19 cellular contexts compared by ENCODE assay signal in the genomic region with DNA sequence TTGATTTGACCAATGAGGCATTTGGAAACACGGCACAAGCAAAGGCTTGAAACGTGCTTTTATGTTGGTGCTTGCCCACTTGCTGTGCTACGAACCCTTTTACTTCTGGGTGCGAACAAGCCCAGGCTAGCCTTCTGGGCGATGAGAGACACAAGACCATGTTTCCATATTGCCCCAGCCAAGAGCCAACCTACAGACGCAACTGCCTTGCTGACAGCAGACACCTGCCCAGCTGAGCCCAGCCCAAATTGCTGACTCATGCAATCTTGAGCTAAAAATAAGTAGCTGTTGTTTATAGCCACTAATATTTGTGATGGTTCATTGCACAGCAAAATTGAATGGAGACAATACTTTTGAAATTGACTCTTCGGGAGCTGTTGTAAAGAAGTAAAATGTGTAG.
A peak's percentile ranks its signal among the peaks of the same experiment; 100 is the strongest.
DNase-seq lines count a peak whose midpoint lies in the region; ATAC-seq and TF ChIP-seq lines count a peak whose summit lies in the region.
"Had no signal": no experiment of that assay in that cellular context is flagged by ENCODE, and none has a peak within 500 bp of the region (broad histone marks: within the 10 kb centered on the region; RNA-seq: fewer than 3 reads in every experiment).

No MANE protein-coding gene starts in this region.

- no peak overlapping the region for H4K8ac ChIP-seq in H9 (replicated peaks; ENCODE audit: insufficient read length, low read depth, low read length)

- no peaks in the 10 kb centered on the region for H3K79me2 ChIP-seq in H9 (ENCODE audit: insufficient read depth, low read length)

- H3K79me1 ChIP-seq in H9 (ENCODE audit: insufficient read depth, low read depth, low read length, poor library complexity, severe bottlenecking) = no peaks in the 10 kb centered on the region

- H3K56ac ChIP-seq in H9 (ENCODE audit: insufficient read length, low read depth, low read length) = no peak overlapping the region

- H3K36me3 ChIP-seq in psoas muscle (ENCODE audit: insufficient read depth in 1 of 2, low read depth in 1 of 2) = no peaks in the 10 kb centered on the region
- H3K36me3 ChIP-seq: lower lobe of right lung, neural progenitor cell, stomach had no signal

- H2AK5ac ChIP-seq in H9 (ENCODE audit: insufficient read length, low read length) = no peak overlapping the region

- TF ChIP-seq CTCF in psoas muscle (IDR thresholded peaks at IDR 0.05) (no peak), H9 (conservative IDR thresholded peaks at IDR 0.05) (no peak)

- no peak overlapping the region for H2BK20ac ChIP-seq in H9 (ENCODE audit: low read depth, low read length, poor library complexity, severe bottlenecking)

- intact Hi-C loops in psoas muscle (cut with DNase I) = loop anchor here in 1 of 2 donors (10.0 kb wide), 1 partner anchor 211 kb away; no protein-coding TSS in a partner anchor

- no peak overlapping the region for H3K18ac ChIP-seq in H9 (ENCODE audit: insufficient read length, low read depth, low read length)

- H2AFZ ChIP-seq in H9 (ENCODE audit: low read length) = no peak overlapping the region
- H2AFZ ChIP-seq: neural progenitor cell had no signal

- no peak overlapping the region for H2BK120ac ChIP-seq in H9 (ENCODE audit: low read depth, low read length, poor library complexity, severe bottlenecking)

- peaks cover 2% of the 10 kb centered on the region; the same call in 1 of the 2 replicates for H3K27me3 Mint-ChIP-seq in H9 (ENCODE audit: low read depth)
- H3K27me3 Mint-ChIP-seq: activated T-helper 17 cell treated with anti-CD3 and anti-CD28 coated beads, Interleukin-2, amount 50 U/mL, for 72 hours; CD4-positive, alpha-beta memory T cell had no signal

- no peak overlapping the region for H3T11ph ChIP-seq in H9 (ENCODE audit: low read length)

- 47 to 66% (median 53%) methylated on average over 7 of the region's 7 CpGs for WGBS in psoas muscle, 3 donors
- WGBS in H9 (ENCODE audit: extremely low coverage, insufficient read length, low lambda C conversion rate) = no CpG with 5 or more reads among the region's 7 CpGs

- H4K91ac ChIP-seq in H9 (ENCODE audit: insufficient read length, low read depth, low read length) = no peak overlapping the region

- H3K27ac Mint-ChIP-seq in H9 = peak overlapping the region in 1 of 3 experiments; percentile 6; a peak in 1 of 7 replicates
- H3K27ac Mint-ChIP-seq: activated T-helper 17 cell treated with anti-CD3 and anti-CD28 coated beads, Interleukin-2, amount 50 U/mL, for 72 hours; neural progenitor cell had no signal

- no peak overlapping the region for H2BK5ac ChIP-seq in H9 (ENCODE audit: insufficient read length, low read length)

- H4K5ac ChIP-seq in H9 (ENCODE audit: insufficient read length, low read depth, low read length) = no peak overlapping the region

- no peaks in the 10 kb centered on the region for H3K23me2 ChIP-seq in H9 (ENCODE audit: insufficient read length, low read depth, low read length, poor library complexity, severe bottlenecking)

- no peak overlapping the region for H2BK15ac ChIP-seq in H9 (ENCODE audit: low read depth, low read length)

- ATAC-seq in psoas muscle (peak; percentile 45 to 94 (median 84)), HG03432 (IDR thresholded peaks at IDR 0.05; ENCODE audit: unreplicated experiment) (no peak)
- ATAC-seq: activated T-helper 17 cell treated with anti-CD3 and anti-CD28 coated beads, Interleukin-2, amount 50 U/mL, for 72 hours; lower lobe of right lung; Right ventricle myocardium inferior had no signal

- no peak overlapping the region for H3K23ac ChIP-seq in H9 (ENCODE audit: insufficient read length, low read depth, low read length)

- H3K4me1 ChIP-seq in psoas muscle (peaks cover 5% of the 10 kb centered on the region), H9 (ENCODE audit: insufficient read depth, low read length) (no peaks in the 10 kb centered on the region; the same call in 1 of the 2 replicates)
- H3K4me1 ChIP-seq: lower lobe of right lung, neural progenitor cell, stomach had no signal

- DNase-seq in NCI-H1092 treated with DMSO at 0.1 percent for 48 hours (lab: John Stamatoyannopoulos, UW) (peak; percentile 7), NCI-H1092 (lab: John Stamatoyannopoulos, UW) (no peak), NCI-H1694 (lab: John Stamatoyannopoulos, UW) (peak; percentile 32), SHP77 treated with DMSO at 0.1 percent for 48 hours (lab: John Stamatoyannopoulos, UW) (peak; percentile 98), psoas muscle (no peak), H9 (no peak)
- no peak for DNase-seq in effector CD8-positive, alpha-beta T cell (lab: John Stamatoyannopoulos, UW)
- DNase-seq: 8988T; activated CD4-positive, alpha-beta T cell treated with anti-CD3 and anti-CD28 coated beads, Interleukin-2, amount 50 U/mL, for 4 hours; amygdala; CD4-positive, alpha-beta memory T cell; lower lobe of right lung; NCI-H226; stomach had no signal

- no peak overlapping the region for H3K4me2 ChIP-seq in H9 (ENCODE audit: insufficient read depth, insufficient read length, low read length)
- H3K4me2 ChIP-seq: neural progenitor cell had no signal

- no peak overlapping the region for H3K4ac ChIP-seq in H9 (ENCODE audit: low read depth, low read length)

- H3K9me3 Mint-ChIP-seq in H9 = peaks cover 6 to 9% of the 10 kb centered on the region in 2 experiments; a peak in 3 of 5 replicates
- H3K9me3 Mint-ChIP-seq: activated T-helper 17 cell treated with anti-CD3 and anti-CD28 coated beads, Interleukin-2, amount 50 U/mL, for 72 hours had no signal

- H3K4me1 Mint-ChIP-seq in H9 = peaks cover 0 to 3% of the 10 kb centered on the region in 2 experiments; a peak in 2 of 4 replicates

- H3K9ac ChIP-seq in H9 (ENCODE audit: extremely low read depth, insufficient read length, low read length) = no peak overlapping the region
- H3K9ac ChIP-seq: neural progenitor cell had no signal

- no peaks in the 10 kb centered on the region for H3K9me3 ChIP-seq in psoas muscle
- H3K9me3 ChIP-seq in H9 (ENCODE audit: control insufficient read depth, low read depth, low read length) = no peaks in the 10 kb centered on the region
- H3K9me3 ChIP-seq: lower lobe of right lung, stomach had no signal

- H4K20me1 ChIP-seq in H9 (ENCODE audit: control insufficient read depth, insufficient read depth, insufficient read length) = no peaks in the 10 kb centered on the region

- no peak overlapping the region for H3K4me3 ChIP-seq in psoas muscle
- H3K4me3 ChIP-seq: lower lobe of right lung, neural progenitor cell, skin epidermis, stomach had no signal

- no peak overlapping the region for H3K14ac ChIP-seq in H9 (ENCODE audit: insufficient read depth, low read length)

- H2BK12ac ChIP-seq in H9 (ENCODE audit: insufficient read length, low read depth, low read length) = no peak overlapping the region

- H3K27ac ChIP-seq in psoas muscle (peak overlapping the region; percentile 61), H9 (ENCODE audit: insufficient read length, low read depth, low read length) (no peak overlapping the region)
- H3K27ac ChIP-seq: lower lobe of right lung, neural progenitor cell, stomach had no signal

- H3K36me3 Mint-ChIP-seq in H9 (ENCODE audit: insufficient read depth in 1 of 3, low read depth in 3 of 3) = peaks cover 0 to 11% (median 6%) of the 10 kb centered on the region in 3 experiments; a peak in 3 of 7 replicates

- H3K27me3 ChIP-seq in psoas muscle (ENCODE audit: insufficient read depth in 3 of 3, low read length in 2 of 3) = no peaks in the 10 kb centered on the region
- no peaks in the 10 kb centered on the region for H3K27me3 ChIP-seq in H9 (ENCODE audit: insufficient read depth, low read length)
- H3K27me3 ChIP-seq: neural progenitor cell, stomach had no signal

- no peak overlapping the region for H3K4me3 Mint-ChIP-seq in H9
- H3K4me3 Mint-ChIP-seq: activated T-helper 17 cell treated with anti-CD3 and anti-CD28 coated beads, Interleukin-2, amount 50 U/mL, for 72 hours; CD4-positive, alpha-beta memory T cell; neural progenitor cell had no signal

Comparison
In these comparisons a context has a peak if more than half of its experiments do, and no peak if none do; other contexts are left out.
1. DNase-seq: peak in NCI-H1092 treated with DMSO at 0.1 percent for 48 hours (single experiment), NCI-H1694 (single experiment) and SHP77 treated with DMSO at 0.1 percent for 48 hours (single experiment); none in NCI-H1092 (single experiment), psoas muscle (0 of 2), H9 (single experiment) and effector CD8-positive, alpha-beta T cell (single experiment).